In the genomic region with DNA sequence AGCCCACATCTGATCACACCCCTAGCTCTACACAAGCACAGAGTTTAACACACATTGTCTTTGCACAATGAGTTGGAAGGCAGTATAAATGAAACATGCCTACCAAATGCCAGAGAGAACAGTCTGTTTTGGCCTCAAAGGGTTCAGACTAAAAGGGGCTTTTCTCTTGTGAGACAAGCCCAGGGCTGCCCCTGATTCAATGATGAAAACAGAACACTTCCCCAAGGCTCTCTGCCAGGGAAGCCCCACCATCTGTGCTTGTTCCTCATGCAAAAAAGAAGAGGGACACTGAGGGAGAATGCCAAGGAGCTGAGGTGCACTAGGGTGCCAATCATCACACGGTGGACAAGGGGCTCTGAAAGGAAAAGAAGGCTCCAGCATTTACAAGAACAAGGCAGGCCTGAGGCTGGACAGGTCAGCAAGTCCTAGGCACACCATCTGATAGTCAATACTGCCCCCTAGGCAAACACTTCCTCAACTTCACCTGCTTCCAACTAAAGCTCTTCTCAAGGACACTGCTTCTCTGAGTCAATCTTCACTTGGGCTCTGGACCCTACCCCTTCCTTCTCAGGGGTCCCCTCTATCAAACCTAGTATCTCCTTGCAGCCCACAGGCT, we compare ENCODE assay signal across 8 cellular contexts. TPM values are rescaled to one million over a fixed set of nuclear protein-coding genes. Genes with fewer than 3 reads are reported as not detected.
DNase-seq lines count a peak whose midpoint lies in the region; ATAC-seq lines count a peak whose summit lies in the region.

No MANE protein-coding gene starts in this region.

- ATAC-seq in HG02642 (IDR thresholded peaks at IDR 0.05; ENCODE audit: poor library complexity, unreplicated experiment), result no peak
- no peak for ATAC-seq in GM21515 (IDR thresholded peaks at IDR 0.05; ENCODE audit: unreplicated experiment)

- peak; percentile 36 for DNase-seq in SKM-1 treated with dmso at 0.1 percent for 144 hours (lab: John Stamatoyannopoulos, UW; ENCODE audit: unreplicated experiment)
- DNase-seq in SKM-1 (lab: John Stamatoyannopoulos, UW; ENCODE audit: unreplicated experiment), result no peak
- DNase-seq in NCI-H446 (lab: John Stamatoyannopoulos, UW), result peak; percentile 5 to 60
- DNase-seq in dermis microvascular lymphatic vessel endothelial cell (ENCODE audit: low read depth in 2 of 2), result peak; percentile 31 to 56
- DNase-seq in retina, result peak; percentile 10
- no peak for DNase-seq in stimulated activated CD4-positive, alpha-beta T cell treated with anti-CD3 and anti-CD28 coated beads, Interleukin-4, amount 100 ng/mL, for 4 hours

RNA-seq across cellular contexts. Expression of a gene that starts 37.5 kb away (rescaled TPM):
- 6.9 and 26.0 TPM in 2 replicates for total RNA-seq in dermis microvascular lymphatic vessel endothelial cell

Comparison
In these comparisons a context has a peak if more than half of its experiments do, and no peak if none do; other contexts are left out.
1. DNase-seq: peak in SKM-1 treated with dmso at 0.1 percent for 144 hours (single experiment), NCI-H446 (2 of 2), dermis microvascular lymphatic vessel endothelial cell (2 of 2) and retina (single experiment); none in SKM-1 (single experiment) and stimulated activated CD4-positive, alpha-beta T cell treated with anti-CD3 and anti-CD28 coated beads, Interleukin-4, amount 100 ng/mL, for 4 hours (0 of 2).